1 cellular context compared by ENCODE assay signal in genomic region chr6:27290065-27290849, GRCh38.
TF ChIP-seq lines count a peak whose summit lies in the region.

No MANE protein-coding gene starts in this region.

TF ChIP-seq in HepG2, 621 proteins besides CTCF, POLR2A, EP300 and RAD21:
- TF ChIP-seq ZNF24 (IDR thresholded peaks at IDR 0.05) (peak; percentile 71; the same call in 1 of the 2 replicates), UBTF (CRISPR knock-in tag; IDR thresholded peaks at IDR 0.05) (0 out of 2 replicates have a peak, but pooled peaks have one; percentile 21), ZNF629 (CRISPR knock-in tag; conservative IDR thresholded peaks at IDR 0.05) (0 out of 2 replicates have a peak, but pooled peaks have one; percentile 20), TCF12 (IDR thresholded peaks at IDR 0.05) (no peak), TCF12 (CRISPR knock-in tag; IDR thresholded peaks at IDR 0.05) (no peak), RFX3 (CRISPR knock-in tag; IDR thresholded peaks at IDR 0.05) (no peak), ZNF800 (CRISPR knock-in tag; IDR thresholded peaks at IDR 0.05) (0 out of 2 replicates have a peak, but pooled peaks have one; percentile 23), KLF15 (CRISPR knock-in tag; IDR thresholded peaks at IDR 0.05; ENCODE audit: borderline replicate concordance) (no peak), ZNF260 (CRISPR knock-in tag; IDR thresholded peaks at IDR 0.05; ENCODE audit: borderline replicate concordance, low read depth) (no peak), MAF1 (CRISPR knock-in tag; IDR thresholded peaks at IDR 0.05; ENCODE audit: borderline replicate concordance) (0 out of 2 replicates have a peak, but pooled peaks have one; percentile 61), MIER2 (CRISPR knock-in tag; IDR thresholded peaks at IDR 0.05) (no peak), CBX2 (IDR thresholded peaks at IDR 0.05; ENCODE audit: low read depth, low read length) (0 out of 2 replicates have a peak, but pooled peaks have one; percentile 76), CBX2 (CRISPR knock-in tag; IDR thresholded peaks at IDR 0.05; ENCODE audit: low read depth) (no peak), ZBTB10 (CRISPR knock-in tag; IDR thresholded peaks at IDR 0.05; ENCODE audit: borderline replicate concordance) (no peak), HMGXB4 (CRISPR knock-in tag; IDR thresholded peaks at IDR 0.05; ENCODE audit: borderline replicate concordance in 1 of 2, low read depth in 1 of 2) (peak; percentile 24 to 74; a peak in 2 of 4 replicates)
